9 cellular contexts compared by ENCODE assay signal in the genomic region with DNA sequence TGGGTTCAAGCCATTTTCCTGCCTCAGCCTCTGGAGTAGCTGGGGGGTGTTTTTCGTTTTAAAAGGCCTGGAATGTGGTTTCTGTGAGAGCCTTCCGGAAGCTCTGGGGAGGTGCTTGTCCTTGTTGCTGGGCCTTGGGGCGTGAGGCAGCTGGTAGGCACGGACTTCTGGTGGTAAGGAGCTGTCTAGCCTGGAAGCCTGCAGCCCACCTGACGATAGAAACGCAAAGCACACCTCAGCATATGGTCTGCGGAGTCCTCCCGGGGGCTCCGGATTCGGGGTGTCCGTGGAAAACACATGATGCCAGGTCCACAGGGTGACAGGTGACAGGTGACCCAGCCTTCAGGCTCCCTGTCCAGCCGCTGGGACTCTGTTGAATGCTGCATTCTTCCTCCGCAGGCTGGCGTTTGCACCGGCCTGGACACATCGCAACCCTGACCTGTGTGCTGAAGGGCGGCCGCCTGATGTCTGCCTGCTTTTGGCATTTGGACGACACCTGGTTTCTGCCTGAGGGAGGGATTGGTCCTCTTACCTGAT.
DNase-seq lines count a peak whose midpoint lies in the region; ATAC-seq and TF ChIP-seq lines count a peak whose summit lies in the region.
"Had no signal": no experiment of that assay in that cellular context is flagged by ENCODE, and none has a peak within 500 bp of the region (broad histone marks: within the 10 kb centered on the region; RNA-seq: fewer than 3 reads in every experiment).

No MANE protein-coding gene starts in this region.

- DNase-seq in EH (ENCODE audit: low read depth) (peak; percentile 87), KBM-7 (peak; percentile 87), brain microvascular endothelial cell (peak; percentile 54), nephron progenitor cell (no peak), nucleus accumbens (lab: John Stamatoyannopoulos, UW) (no peak), NCI-H1105 treated with DMSO at 0.1 percent for 48 hours (lab: John Stamatoyannopoulos, UW) (no peak), NCI-H226 (no peak)
- DNase-seq: cerebellar nuclear complex had no signal

- peaks cover 11% of the 10 kb centered on the region for H3K27me3 Mint-ChIP-seq in nephron progenitor cell (ENCODE audit: low read depth, poor library complexity)

- H3K27ac ChIP-seq in brain microvascular endothelial cell, result peak overlapping the region; percentile 74

- no peak overlapping the region for H3K4me3 ChIP-seq in brain microvascular endothelial cell (ENCODE audit: low read depth, low read length)

- TF ChIP-seq CTCF in brain microvascular endothelial cell (IDR thresholded peaks at IDR 0.05; ENCODE audit: low read depth, low read length, missing control alignments) (no peak), nephron progenitor cell (IDR thresholded peaks at IDR 0.05) (no peak)

- H3K9me3 Mint-ChIP-seq in nephron progenitor cell, result no peaks in the 10 kb centered on the region

- peaks cover 31% of the 10 kb centered on the region for H3K4me1 Mint-ChIP-seq in nephron progenitor cell

- H3K27ac Mint-ChIP-seq in nephron progenitor cell, result peak overlapping the region; percentile 57

- no peaks in the 10 kb centered on the region for H3K36me3 ChIP-seq in brain microvascular endothelial cell (replicated peaks)

- no peak for ATAC-seq in GM18873 (IDR thresholded peaks at IDR 0.05; ENCODE audit: low FRiP score, unreplicated experiment)

- no peaks in the 10 kb centered on the region for H3K36me3 Mint-ChIP-seq in nephron progenitor cell (ENCODE audit: low read depth)

- H3K4me3 Mint-ChIP-seq in nephron progenitor cell, result peak overlapping the region; percentile 13

- in situ Hi-C loops in KBM-7 (cut with MboI; ENCODE audit: low pct_unique_long_range_greater_than_20kb, low sequenced_read_pairs), result no loop called here
- in situ Hi-C loops in brain microvascular endothelial cell (cut with HindIII; ENCODE audit: low pct_ligation_motif_present, low sequenced_read_pairs), result no loop called here

- H3K27me3 ChIP-seq in brain microvascular endothelial cell (replicated peaks), result no peaks in the 10 kb centered on the region

Comparison
In these comparisons a context has a peak if more than half of its experiments do, and no peak if none do; other contexts are left out.
1. DNase-seq: peak in EH (single experiment), KBM-7 (single experiment) and brain microvascular endothelial cell (single experiment); none in nephron progenitor cell (single experiment), nucleus accumbens (0 of 56), NCI-H1105 treated with DMSO at 0.1 percent for 48 hours (single experiment) and NCI-H226 (single experiment).